In genomic region chr15:45168751-45169551, GRCh38 we compare ENCODE assay signal across 1 cellular context.
TF ChIP-seq lines count a peak whose summit lies in the region.

No MANE protein-coding gene starts in this region.

TF ChIP-seq in IMR-90, 13 proteins besides CTCF, POLR2A, EP300 and RAD21:
- no peak for TF ChIP-seq RFX5 (IDR thresholded peaks at IDR 0.05; ENCODE audit: low read depth, low read length)
- no peak for TF ChIP-seq BHLHE40 (IDR thresholded peaks at IDR 0.05; ENCODE audit: low read depth, low read length)
- TF ChIP-seq NFE2L2 (IDR thresholded peaks at IDR 0.05; ENCODE audit: low read depth, low read length): no peak
- TF ChIP-seq, protein P1, sequence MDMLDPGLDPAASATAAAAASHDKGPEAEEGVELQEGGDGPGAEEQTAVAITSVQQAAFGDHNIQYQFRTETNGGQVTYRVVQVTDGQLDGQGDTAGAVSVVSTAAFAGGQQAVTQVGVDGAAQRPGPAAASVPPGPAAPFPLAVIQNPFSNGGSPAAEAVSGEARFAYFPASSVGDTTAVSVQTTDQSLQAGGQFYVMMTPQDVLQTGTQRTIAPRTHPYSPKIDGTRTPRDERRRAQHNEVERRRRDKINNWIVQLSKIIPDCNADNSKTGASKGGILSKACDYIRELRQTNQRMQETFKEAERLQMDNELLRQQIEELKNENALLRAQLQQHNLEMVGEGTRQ (IDR thresholded peaks at IDR 0.05; ENCODE audit: low read depth, low read length): no peak
- no peak for TF ChIP-seq CHD1 (IDR thresholded peaks at IDR 0.05; ENCODE audit: low read depth, low read length)
- TF ChIP-seq RCOR1 (IDR thresholded peaks at IDR 0.05; ENCODE audit: insufficient replicate concordance, low read length): no peak
- TF ChIP-seq FOS (IDR thresholded peaks at IDR 0.05; ENCODE audit: low read depth, low read length): no peak
- TF ChIP-seq SMC3 (IDR thresholded peaks at IDR 0.05; ENCODE audit: low read depth, low read length): no peak
- no peak for TF ChIP-seq MAZ (IDR thresholded peaks at IDR 0.05; ENCODE audit: borderline replicate concordance, low read depth, low read length)
- no peak for TF ChIP-seq CEBPB (IDR thresholded peaks at IDR 0.05; ENCODE audit: low read depth, low read length)
- TF ChIP-seq ELK1 (IDR thresholded peaks at IDR 0.05; ENCODE audit: borderline replicate concordance, low read depth, low read length): no peak
- no peak for TF ChIP-seq MXI1 (IDR thresholded peaks at IDR 0.05; ENCODE audit: borderline replicate concordance, low read depth, low read length)
- no peak for TF ChIP-seq MAFK (IDR thresholded peaks at IDR 0.05; ENCODE audit: low read depth, low read length)
